Comparison of ENCODE assay signal across 16 cellular contexts in genomic region chr7:142960955-142961512, GRCh38. TPM values are rescaled to one million over a fixed set of nuclear protein-coding genes. Genes with fewer than 3 reads are reported as not detected.
DNase-seq lines count a peak whose midpoint lies in the region; ATAC-seq and TF ChIP-seq lines count a peak whose summit lies in the region.
"Had no signal": no experiment of that assay in that cellular context is flagged by ENCODE, and none has a peak within 500 bp of the region (broad histone marks: within the 10 kb centered on the region; RNA-seq: fewer than 3 reads in every experiment).

No MANE protein-coding gene starts in this region.

- no peaks in the 10 kb centered on the region for H3F3A ChIP-seq in smooth muscle cell (ENCODE audit: low read depth)

- H3K36me3 ChIP-seq in smooth muscle cell (ENCODE audit: low read depth) = no peaks in the 10 kb centered on the region

- H3K79me2 ChIP-seq in smooth muscle cell (ENCODE audit: low read depth) = no peaks in the 10 kb centered on the region

- H3K27me3 Mint-ChIP-seq in mesothelial cell of epicardium (ENCODE audit: low read depth) = peaks cover 4% of the 10 kb centered on the region
- H3K27me3 Mint-ChIP-seq in activated T-cell treated with anti-CD3 and anti-CD28 coated beads, Interleukin-2, amount 50 U/mL, for 24 hours = peaks cover 17% of the 10 kb centered on the region

- 93% methylated on average over 5 of the region's 5 CpGs for WGBS in smooth muscle cell (ENCODE audit: low lambda C conversion rate)

- H3K4me3 ChIP-seq in smooth muscle cell = no peak overlapping the region

- peaks cover 5% of the 10 kb centered on the region for H3K9me3 Mint-ChIP-seq in mesothelial cell of epicardium
- H3K9me3 Mint-ChIP-seq in activated T-cell treated with anti-CD3 and anti-CD28 coated beads, Interleukin-2, amount 50 U/mL, for 24 hours = peaks cover 6% of the 10 kb centered on the region

- H3K4me3 Mint-ChIP-seq in mesothelial cell of epicardium = no peak overlapping the region
- H3K4me3 Mint-ChIP-seq in activated T-cell treated with anti-CD3 and anti-CD28 coated beads, Interleukin-2, amount 50 U/mL, for 24 hours = no peak overlapping the region
- H3K4me3 Mint-ChIP-seq: dendritic cell treated with granulocyte-macrophage colony-stimulating factor and Interleukin-4, amounts not matched to agents 40 ng/mL and 50 ng/mL, for 4 days had no signal

- peaks cover 4% of the 10 kb centered on the region for H3K36me3 Mint-ChIP-seq in mesothelial cell of epicardium
- no peaks in the 10 kb centered on the region for H3K36me3 Mint-ChIP-seq in activated T-cell treated with anti-CD3 and anti-CD28 coated beads, Interleukin-2, amount 50 U/mL, for 24 hours (ENCODE audit: low read depth)

- peak; percentile 31; the same call in 1 of the 2 replicates for TF ChIP-seq RAD21 in Ishikawa (IDR thresholded peaks at IDR 0.05; ENCODE audit: low read depth)

- peak; percentile 13 for TF ChIP-seq CTCF in mesothelial cell of epicardium (IDR thresholded peaks at IDR 0.05; ENCODE audit: unreplicated experiment)
- TF ChIP-seq CTCF in smooth muscle cell (IDR thresholded peaks at IDR 0.05; ENCODE audit: borderline replicate concordance, insufficient read depth, poor library complexity, severe bottlenecking) = no peak

- no peak overlapping the region for H2AFZ ChIP-seq in smooth muscle cell (ENCODE audit: low read depth)

- H3K9ac ChIP-seq in smooth muscle cell (ENCODE audit: low read depth) = no peak overlapping the region

- no peaks in the 10 kb centered on the region for H3K9me3 ChIP-seq in smooth muscle cell (replicated peaks; ENCODE audit: low read depth)

- ATAC-seq in HG02588 (IDR thresholded peaks at IDR 0.05; ENCODE audit: unreplicated experiment) = no peak

- H3K27ac ChIP-seq in smooth muscle cell (ENCODE audit: low read depth) = no peak overlapping the region

- H3K4me1 ChIP-seq in smooth muscle cell (ENCODE audit: low read depth) = peaks cover 12% of the 10 kb centered on the region

- H3K27ac Mint-ChIP-seq in mesothelial cell of epicardium = no peak overlapping the region
- no peak overlapping the region for H3K27ac Mint-ChIP-seq in activated T-cell treated with anti-CD3 and anti-CD28 coated beads, Interleukin-2, amount 50 U/mL, for 24 hours
- H3K27ac Mint-ChIP-seq: dendritic cell treated with granulocyte-macrophage colony-stimulating factor and Interleukin-4, amounts not matched to agents 40 ng/mL and 50 ng/mL, for 4 days had no signal

- peaks cover 3% of the 10 kb centered on the region for H3K27me3 ChIP-seq in smooth muscle cell (ENCODE audit: low read depth)

- peak; percentile 30 for DNase-seq in NCI-H82 (lab: John Stamatoyannopoulos, UW)
- DNase-seq in NCI-H82 treated with DMSO at 0.1 percent for 48 hours (lab: John Stamatoyannopoulos, UW; ENCODE audit: unreplicated experiment) = no peak
- peak; percentile 28 for DNase-seq in SW480 (ENCODE audit: low spot score)
- no peak for DNase-seq in mesothelial cell of epicardium (ENCODE audit: low spot score in 2 of 2, unreplicated experiment in 2 of 2)
- DNase-seq in smooth muscle cell (lab: John Stamatoyannopoulos, UW; ENCODE audit: unreplicated experiment) = no peak
- DNase-seq in activated T-cell treated with anti-CD3 and anti-CD28 coated beads, Interleukin-2, amount 50 U/mL, for 24 hours = no peak
- DNase-seq: 8988T; activated CD4-positive, alpha-beta T cell treated with anti-CD3 and anti-CD28 coated beads for 4 hours; amniotic stem cell; mesenchymal stem cell; SW 1271 had no signal

- no peaks in the 10 kb centered on the region for H4K20me1 ChIP-seq in smooth muscle cell (ENCODE audit: low read depth)

- H3K4me1 Mint-ChIP-seq in mesothelial cell of epicardium = peaks cover 23% of the 10 kb centered on the region
- H3K4me1 Mint-ChIP-seq in activated T-cell treated with anti-CD3 and anti-CD28 coated beads, Interleukin-2, amount 50 U/mL, for 24 hours (ENCODE audit: low read depth) = no peaks in the 10 kb centered on the region

- TF ChIP-seq EP300 in Ishikawa (IDR thresholded peaks at IDR 0.05; ENCODE audit: borderline replicate concordance) = no peak

- H3K4me2 ChIP-seq in smooth muscle cell = no peak overlapping the region

TF ChIP-seq in Ishikawa, 13 proteins besides CTCF, POLR2A, EP300 and RAD21:
- TF ChIP-seq, protein P1, sequence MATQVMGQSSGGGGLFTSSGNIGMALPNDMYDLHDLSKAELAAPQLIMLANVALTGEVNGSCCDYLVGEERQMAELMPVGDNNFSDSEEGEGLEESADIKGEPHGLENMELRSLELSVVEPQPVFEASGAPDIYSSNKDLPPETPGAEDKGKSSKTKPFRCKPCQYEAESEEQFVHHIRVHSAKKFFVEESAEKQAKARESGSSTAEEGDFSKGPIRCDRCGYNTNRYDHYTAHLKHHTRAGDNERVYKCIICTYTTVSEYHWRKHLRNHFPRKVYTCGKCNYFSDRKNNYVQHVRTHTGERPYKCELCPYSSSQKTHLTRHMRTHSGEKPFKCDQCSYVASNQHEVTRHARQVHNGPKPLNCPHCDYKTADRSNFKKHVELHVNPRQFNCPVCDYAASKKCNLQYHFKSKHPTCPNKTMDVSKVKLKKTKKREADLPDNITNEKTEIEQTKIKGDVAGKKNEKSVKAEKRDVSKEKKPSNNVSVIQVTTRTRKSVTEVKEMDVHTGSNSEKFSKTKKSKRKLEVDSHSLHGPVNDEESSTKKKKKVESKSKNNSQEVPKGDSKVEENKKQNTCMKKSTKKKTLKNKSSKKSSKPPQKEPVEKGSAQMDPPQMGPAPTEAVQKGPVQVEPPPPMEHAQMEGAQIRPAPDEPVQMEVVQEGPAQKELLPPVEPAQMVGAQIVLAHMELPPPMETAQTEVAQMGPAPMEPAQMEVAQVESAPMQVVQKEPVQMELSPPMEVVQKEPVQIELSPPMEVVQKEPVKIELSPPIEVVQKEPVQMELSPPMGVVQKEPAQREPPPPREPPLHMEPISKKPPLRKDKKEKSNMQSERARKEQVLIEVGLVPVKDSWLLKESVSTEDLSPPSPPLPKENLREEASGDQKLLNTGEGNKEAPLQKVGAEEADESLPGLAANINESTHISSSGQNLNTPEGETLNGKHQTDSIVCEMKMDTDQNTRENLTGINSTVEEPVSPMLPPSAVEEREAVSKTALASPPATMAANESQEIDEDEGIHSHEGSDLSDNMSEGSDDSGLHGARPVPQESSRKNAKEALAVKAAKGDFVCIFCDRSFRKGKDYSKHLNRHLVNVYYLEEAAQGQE (IDR thresholded peaks at IDR 0.05; ENCODE audit: low read depth) = no peak
- no peak for TF ChIP-seq YY1 (IDR thresholded peaks at IDR 0.05; ENCODE audit: low read depth)
- no peak for TF ChIP-seq CREB1 (IDR thresholded peaks at IDR 0.05; ENCODE audit: low read depth)
- TF ChIP-seq MAX (IDR thresholded peaks at IDR 0.05) = no peak
- no peak for TF ChIP-seq TCF12 (IDR thresholded peaks at IDR 0.05; ENCODE audit: low read depth)
- TF ChIP-seq NFIC (IDR thresholded peaks at IDR 0.05) = no peak
- TF ChIP-seq ZBTB7A (IDR thresholded peaks at IDR 0.05; ENCODE audit: low read depth) = no peak
- TF ChIP-seq EGR1 (IDR thresholded peaks at IDR 0.05) = no peak
- TF ChIP-seq FOXM1 (IDR thresholded peaks at IDR 0.05; ENCODE audit: borderline replicate concordance, low read depth) = no peak
- TF ChIP-seq, protein P2, sequence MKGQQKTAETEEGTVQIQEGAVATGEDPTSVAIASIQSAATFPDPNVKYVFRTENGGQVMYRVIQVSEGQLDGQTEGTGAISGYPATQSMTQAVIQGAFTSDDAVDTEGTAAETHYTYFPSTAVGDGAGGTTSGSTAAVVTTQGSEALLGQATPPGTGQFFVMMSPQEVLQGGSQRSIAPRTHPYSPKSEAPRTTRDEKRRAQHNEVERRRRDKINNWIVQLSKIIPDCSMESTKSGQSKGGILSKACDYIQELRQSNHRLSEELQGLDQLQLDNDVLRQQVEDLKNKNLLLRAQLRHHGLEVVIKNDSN (IDR thresholded peaks at IDR 0.05) = no peak
- no peak for TF ChIP-seq CEBPB (IDR thresholded peaks at IDR 0.05)
- no peak for TF ChIP-seq TEAD4 (IDR thresholded peaks at IDR 0.05)
- no peak for TF ChIP-seq TAF1 (IDR thresholded peaks at IDR 0.05; ENCODE audit: low read depth)

RNA-seq across cellular contexts. Expression of gene KEL, which starts 1.1 kb away (rescaled TPM):
- total RNA-seq in mesothelial cell of epicardium (1.9 to 4.2 TPM (median 2.3 TPM) in 3 replicates), smooth muscle cell (0.09 and 0.94 TPM in 2 replicates)
- 0.56 TPM in 1 of 2 replicates, not detected in the other for polyA plus RNA-seq in smooth muscle cell

RNA-seq across cellular contexts. Expression of gene LLCFC1, which starts 21.8 kb away (rescaled TPM):
- total RNA-seq in mesothelial cell of epicardium (not detected in 3 replicates), smooth muscle cell (not detected in 2 replicates)
- polyA plus RNA-seq in smooth muscle cell = not detected in 2 replicates
- total RNA-seq: LHCN-M2, subcutaneous adipose tissue had no signal

RNA-seq across cellular contexts. Expression of gene TRPV5, which starts 27.5 kb away (rescaled TPM):
- total RNA-seq in mesothelial cell of epicardium (0.18 to 0.56 TPM (median 0.29 TPM) in 3 replicates), smooth muscle cell (not detected in 2 replicates)
- not detected in 2 replicates for polyA plus RNA-seq in smooth muscle cell
- total RNA-seq: LHCN-M2, subcutaneous adipose tissue had no signal

Comparison
In these comparisons a context has a peak if more than half of its experiments do, and no peak if none do; other contexts are left out.
1. DNase-seq: peak in NCI-H82 (single experiment) and SW480 (single experiment); none in NCI-H82 treated with DMSO at 0.1 percent for 48 hours (single experiment), mesothelial cell of epicardium (0 of 2), smooth muscle cell (single experiment) and activated T-cell treated with anti-CD3 and anti-CD28 coated beads, Interleukin-2, amount 50 U/mL, for 24 hours (single experiment).